In the genomic region with DNA sequence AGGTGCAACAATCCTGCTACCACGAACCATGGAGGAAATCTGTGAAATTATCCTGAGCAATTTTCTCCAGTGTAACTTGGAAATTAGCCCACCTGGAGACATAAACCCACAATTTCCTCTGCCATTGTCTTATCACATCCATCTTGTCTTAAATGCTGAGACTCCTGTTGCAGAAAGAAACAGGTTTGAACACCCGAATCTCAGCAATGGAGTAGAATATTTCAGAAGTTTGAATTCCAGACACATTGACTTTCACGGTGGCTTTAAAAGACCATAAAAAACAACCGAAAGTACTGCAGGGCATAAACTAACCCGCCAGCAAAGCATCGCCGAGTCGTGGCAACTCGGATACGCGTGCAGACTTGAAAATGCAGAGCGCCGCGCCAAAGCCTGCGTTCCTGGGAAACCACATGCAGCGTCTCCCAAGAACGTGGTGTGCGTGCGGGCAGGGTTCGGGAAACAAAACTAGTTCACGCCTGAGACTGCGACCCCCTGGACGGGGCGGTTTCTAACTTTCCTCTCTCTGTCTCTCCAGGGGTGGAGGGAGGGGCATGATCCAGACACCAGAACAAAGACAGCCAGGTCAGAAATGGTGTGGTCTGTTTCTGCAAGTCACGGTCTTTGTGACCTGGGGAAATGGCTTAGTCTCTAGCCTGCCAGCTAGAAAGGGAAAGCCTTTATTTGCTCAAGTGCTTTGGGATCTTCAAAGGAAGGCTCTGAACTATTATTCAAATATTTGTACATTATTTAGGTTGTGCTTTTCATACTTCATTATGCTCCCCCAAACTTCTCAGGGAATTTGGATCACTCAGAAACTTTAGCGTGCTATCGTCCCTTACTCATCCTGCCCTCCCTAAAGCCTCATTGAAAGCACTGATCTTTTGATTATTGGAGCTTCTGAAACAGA, we compare ENCODE assay signal across 8 cellular contexts. TPM values are rescaled to one million over a fixed set of nuclear protein-coding genes. Genes with fewer than 3 reads are reported as not detected.
DNase-seq lines count a peak whose midpoint lies in the region; ATAC-seq, FAIRE-seq and TF ChIP-seq lines count a peak whose summit lies in the region.

No MANE protein-coding gene starts in this region.

- intact Hi-C loops in A673 (cut with micrococcal nuclease; ENCODE audit: unreplicated experiment): no loop called here

- TF ChIP-seq CTCF in A673 (conservative IDR thresholded peaks at IDR 0.05; ENCODE audit: low read depth, low read length): no peak
- no peak for TF ChIP-seq CTCF in RWPE2 (IDR thresholded peaks at IDR 0.05; ENCODE audit: poor library complexity, severe bottlenecking)
- no peak for TF ChIP-seq CTCF in WERI-Rb-1 (IDR thresholded peaks at IDR 0.05; ENCODE audit: low read depth, low read length)

- peak; percentile 35 for ATAC-seq in RWPE2 (ENCODE audit: low read depth)
- peak; percentile 37 for ATAC-seq in esophagus mucosa
- no peak for ATAC-seq in GM18873 (IDR thresholded peaks at IDR 0.05; ENCODE audit: low FRiP score, unreplicated experiment)
- ATAC-seq in GM21381 (IDR thresholded peaks at IDR 0.05; ENCODE audit: unreplicated experiment): no peak

- peak; percentile 22 for DNase-seq in A673 (ENCODE audit: low spot score)
- DNase-seq in GM12891 (ENCODE audit: insufficient read length, low spot score): no peak
- DNase-seq in RWPE2 (ENCODE audit: low spot score): peak; percentile 52
- DNase-seq in myocyte (ENCODE audit: low read depth): peak; percentile 39
- no peak for DNase-seq in WERI-Rb-1

- FAIRE-seq in GM12891 (lab: Jason Lieb, UNC): peak; percentile 85

- CTCF ChIA-PET in A673 (lab: Charles Lee): no interaction called here

- no TSS peak for BruUV-seq in A673 (replicated peaks; lab: Mats Ljungman, UMichigan)

- TF ChIP-seq POLR2A in GM12891 (IDR thresholded peaks at IDR 0.05; ENCODE audit: low read depth, low read length): no peak

- H3K4me3 ChIP-seq in A673 (ENCODE audit: low read depth, low read length, poor library complexity, severe bottlenecking) (peak overlapping the region; percentile 11), RWPE2 (ENCODE audit: severe bottlenecking) (peak overlapping the region; percentile 18), WERI-Rb-1 (ENCODE audit: low read depth, low read length) (no peak overlapping the region)

- H3K4me1 ChIP-seq in A673 (ENCODE audit: insufficient read depth, low read length, poor library complexity, severe bottlenecking) (no peaks in the 10 kb centered on the region), RWPE2 (ENCODE audit: insufficient read depth, poor library complexity, severe bottlenecking) (peaks cover 14% of the 10 kb centered on the region)

- H3K27ac ChIP-seq in A673 (ENCODE audit: low read depth, low read length, poor library complexity, severe bottlenecking) (no peak overlapping the region), RWPE2 (ENCODE audit: poor library complexity, severe bottlenecking) (peak overlapping the region; percentile 28), WERI-Rb-1 (no peak overlapping the region)

- POLR2A ChIA-PET in A673 (lab: Charles Lee; ENCODE audit: low non-redundant PET): no interaction called here

- H3K27me3 ChIP-seq in A673 (replicated peaks; ENCODE audit: insufficient read depth, low read depth, low read length, poor library complexity): peaks cover 71% of the 10 kb centered on the region
- no peaks in the 10 kb centered on the region for H3K27me3 ChIP-seq in RWPE2 (ENCODE audit: insufficient read depth, poor library complexity, severe bottlenecking)
- no peaks in the 10 kb centered on the region for H3K27me3 ChIP-seq in WERI-Rb-1 (ENCODE audit: insufficient read depth, low read depth, severe bottlenecking)

- H3K9me3 ChIP-seq in A673 (ENCODE audit: low read depth, low read length, poor library complexity, severe bottlenecking): no peaks in the 10 kb centered on the region
- H3K9me3 ChIP-seq in RWPE2 (ENCODE audit: severe bottlenecking): no peaks in the 10 kb centered on the region
- no peaks in the 10 kb centered on the region for H3K9me3 ChIP-seq in WERI-Rb-1 (ENCODE audit: severe bottlenecking)

- H3K36me3 ChIP-seq in A673 (ENCODE audit: insufficient read depth, low read length, poor library complexity, severe bottlenecking): no peaks in the 10 kb centered on the region
- no peaks in the 10 kb centered on the region for H3K36me3 ChIP-seq in RWPE2 (ENCODE audit: low read depth)
- no peaks in the 10 kb centered on the region for H3K36me3 ChIP-seq in WERI-Rb-1

TF ChIP-seq in GM12891, 5 proteins besides CTCF, POLR2A, EP300 and RAD21:
- TF ChIP-seq POU2F2 (IDR thresholded peaks at IDR 0.05; ENCODE audit: low read depth, low read length) (no peak), TAF1 (IDR thresholded peaks at IDR 0.05; ENCODE audit: low read depth, low read length) (no peak), POLR2AphosphoS5 (IDR thresholded peaks at IDR 0.05; ENCODE audit: low read depth, low read length) (no peak), PAX5 (IDR thresholded peaks at IDR 0.05; ENCODE audit: insufficient read depth, low read length, severe bottlenecking) (no peak), SPI1 (IDR thresholded peaks at IDR 0.05; ENCODE audit: low read depth, low read length) (no peak)

RNA-seq across cellular contexts. Expression of gene KCTD1, which starts 26.9 kb away (rescaled TPM):
- total RNA-seq in A673 (2021) (4.1 and 5.7 TPM in 2 replicates), esophagus mucosa (70.0 TPM), myocyte (5.8 and 8.3 TPM in 2 replicates)
- 4.6 TPM for polyA plus RNA-seq in GM12891 (2012; ENCODE audit: low read depth, missing spikeins)
- 5.8 TPM for polyA plus RNA-seq in myocyte (2012)

Comparison
In these comparisons a context has a peak if more than half of its experiments do, and no peak if none do; other contexts are left out.
1. DNase-seq: peak in A673 (single experiment), RWPE2 (single experiment) and myocyte (single experiment); none in GM12891 (single experiment) and WERI-Rb-1 (single experiment).
2. ATAC-seq: peak in RWPE2 (single experiment) and esophagus mucosa (single experiment); none in GM18873 (single experiment) and GM21381 (single experiment).